1 cellular context compared by ENCODE assay signal in the genomic region with DNA sequence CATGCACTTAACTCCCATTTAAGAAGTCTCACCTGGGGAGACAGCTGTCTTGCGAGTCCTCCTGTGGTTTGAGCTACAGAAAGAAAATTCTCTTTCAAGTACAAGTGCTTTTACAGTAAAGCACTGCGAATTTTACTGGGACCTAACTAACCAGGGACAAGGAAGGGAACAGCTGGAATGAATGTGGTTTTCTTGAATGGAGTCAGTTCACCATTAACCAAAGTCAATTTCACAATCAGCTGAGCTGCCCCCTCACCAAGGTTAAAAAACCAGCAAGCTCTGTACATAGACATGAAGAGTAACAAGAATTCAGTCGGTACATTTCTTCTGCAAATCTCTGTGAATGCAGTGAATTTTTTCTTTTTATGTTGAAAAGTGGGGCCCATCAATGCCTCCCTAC.
TF ChIP-seq lines count a peak whose summit lies in the region.

No MANE protein-coding gene starts in this region.

TF ChIP-seq in liver, 16 proteins besides CTCF, POLR2A, EP300 and RAD21 (continued from another document):
- TF ChIP-seq, protein P1, sequence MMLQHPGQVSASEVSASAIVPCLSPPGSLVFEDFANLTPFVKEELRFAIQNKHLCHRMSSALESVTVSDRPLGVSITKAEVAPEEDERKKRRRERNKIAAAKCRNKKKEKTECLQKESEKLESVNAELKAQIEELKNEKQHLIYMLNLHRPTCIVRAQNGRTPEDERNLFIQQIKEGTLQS (IDR thresholded peaks at IDR 0.05): no peak
- TF ChIP-seq YY1 (IDR thresholded peaks at IDR 0.05) (peak; percentile 86), HNF4G (IDR thresholded peaks at IDR 0.05) (no peak), GABPA (IDR thresholded peaks at IDR 0.05 in 1 of 2, conservative IDR thresholded peaks at IDR 0.05 in 1 of 2) (no peak), NR2F2 (IDR thresholded peaks at IDR 0.05) (no peak), TAF1 (conservative IDR thresholded peaks at IDR 0.05) (no peak), SP1 (IDR thresholded peaks at IDR 0.05) (peak; percentile 37), JUND (IDR thresholded peaks at IDR 0.05) (peak in 1 of 2 donors; percentile 22)
TF ChIP-seq in liver: peak in this region for 7.
